Comparison of ENCODE assay signal across 8 cellular contexts in the genomic region with DNA sequence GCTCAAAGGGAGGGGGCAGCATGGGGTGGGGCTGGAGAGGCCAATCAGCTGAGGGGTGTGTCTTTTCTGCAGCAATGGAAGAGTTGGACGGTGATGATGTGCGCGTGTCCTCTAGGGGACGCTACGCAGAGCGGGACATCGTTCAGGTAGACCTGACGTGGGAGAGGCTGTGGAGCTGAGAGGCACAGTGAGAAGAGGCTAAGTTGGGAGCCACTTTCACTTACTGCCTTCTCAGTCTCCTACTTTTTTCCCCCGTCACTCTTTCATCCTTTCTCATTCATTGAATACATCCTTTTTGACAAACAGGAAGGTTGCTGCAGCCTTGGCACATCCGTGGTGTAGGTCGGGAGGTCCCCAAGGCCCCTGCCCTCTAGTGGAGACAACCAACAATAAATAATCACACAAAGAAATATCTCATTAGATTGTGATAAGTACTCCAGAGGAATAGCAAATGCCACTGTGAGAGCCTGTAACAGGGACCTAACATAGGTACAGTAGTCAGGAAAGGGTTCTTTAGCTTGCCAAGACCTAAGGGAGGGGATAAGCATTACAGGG. TPM values are rescaled to one million over a fixed set of nuclear protein-coding genes. Genes with fewer than 3 reads are reported as not detected.
A peak's percentile ranks its signal among the peaks of the same experiment; 100 is the strongest.
DNase-seq lines count a peak whose midpoint lies in the region; ATAC-seq, FAIRE-seq and TF ChIP-seq lines count a peak whose summit lies in the region.

No MANE protein-coding gene starts in this region.

- H3K27ac ChIP-seq in heart left ventricle (no peak overlapping the region), right atrium auricular region (no peak overlapping the region), Peyer's patch (no peak overlapping the region), neuronal stem cell (replicated peaks; ENCODE audit: low read length) (no peak overlapping the region)

- H3K36me3 ChIP-seq in heart left ventricle = no peaks in the 10 kb centered on the region
- H3K36me3 ChIP-seq in right atrium auricular region = no peaks in the 10 kb centered on the region
- no peaks in the 10 kb centered on the region for H3K36me3 ChIP-seq in Peyer's patch
- no peaks in the 10 kb centered on the region for H3K36me3 ChIP-seq in neuronal stem cell (replicated peaks in 1 of 2; ENCODE audit: control insufficient read depth in 2 of 2, insufficient read depth in 2 of 2, low read length in 2 of 2)

- 9 to 12% (median 11%) methylated on average over 11 of the region's 11 CpGs for WGBS in heart left ventricle, 4 donors
- no CpG with 5 or more reads among the region's 11 CpGs for WGBS in neuronal stem cell (ENCODE audit: extremely low coverage in 2 of 2, insufficient read length in 2 of 2, insufficient replicate concordance in 1 of 2), 2 donors

- H2AK5ac ChIP-seq in neuronal stem cell (ENCODE audit: low read depth, low read length) = no peak overlapping the region

- H3K4me3 ChIP-seq in heart left ventricle (no peak overlapping the region), right atrium auricular region (no peak overlapping the region), Peyer's patch (no peak overlapping the region), astrocyte of the cerebellum (ENCODE audit: low read depth, low read length) (no peak overlapping the region), neuronal stem cell (ENCODE audit: low read length in 2 of 2) (no peak overlapping the region)

- intact Hi-C loops in heart left ventricle (cut with DNase I) = loop anchor here in 1 of 10 donors (10.0 kb wide), 1 partner anchor 222 kb away; no protein-coding TSS in a partner anchor

- no peak overlapping the region for H3K23ac ChIP-seq in neuronal stem cell (ENCODE audit: low read depth, low read length, poor library complexity)

- H4K8ac ChIP-seq in neuronal stem cell (ENCODE audit: low read depth, low read length) = no peak overlapping the region

- H3K4me2 ChIP-seq in neuronal stem cell (ENCODE audit: insufficient read depth, low read length, poor library complexity, severe bottlenecking) = peak overlapping the region; percentile 21

- H3K4me1 ChIP-seq in heart left ventricle = peaks cover 0 to 18% (median 3%) of the 10 kb centered on the region in 12 donors
- H3K4me1 ChIP-seq in right atrium auricular region = peaks cover 0 to 7% of the 10 kb centered on the region in 2 donors
- H3K4me1 ChIP-seq in Peyer's patch = peaks cover 0 to under 1% (median 0%) of the 10 kb centered on the region in 4 donors
- peaks cover 0 to 4% of the 10 kb centered on the region in 2 donors for H3K4me1 ChIP-seq in neuronal stem cell (ENCODE audit: control insufficient read depth in 2 of 2, insufficient read depth in 1 of 2, low read depth in 1 of 2, low read length in 2 of 2)

- TF ChIP-seq POLR2A in heart left ventricle (IDR thresholded peaks at IDR 0.05) (no peak), Peyer's patch (IDR thresholded peaks at IDR 0.05) (no peak), GM12892 (IDR thresholded peaks at IDR 0.05; ENCODE audit: low read depth, low read length) (no peak)

- no peak overlapping the region for H4K91ac ChIP-seq in neuronal stem cell (ENCODE audit: low read depth, low read length, poor library complexity)

- TF ChIP-seq CTCF in heart left ventricle (IDR thresholded peaks at IDR 0.05) (peak in 7 of 12 donors; percentile 7 to 37 (median 26)), right atrium auricular region (IDR thresholded peaks at IDR 0.05) (peak in 1 of 2 donors; percentile 43), Peyer's patch (IDR thresholded peaks at IDR 0.05) (peak in 5 of 6 experiments; percentile 22 to 54 (median 33)), astrocyte of the cerebellum (IDR thresholded peaks at IDR 0.05; ENCODE audit: low read depth, low read length, missing control alignments) (peak; percentile 8)

- no peak for ATAC-seq in heart left ventricle

- H2BK5ac ChIP-seq in neuronal stem cell (ENCODE audit: low read length) = no peak overlapping the region

- H2BK15ac ChIP-seq in neuronal stem cell (ENCODE audit: low read length) = no peak overlapping the region

- H3K14ac ChIP-seq in neuronal stem cell (ENCODE audit: low read length) = no peak overlapping the region

- H2BK12ac ChIP-seq in neuronal stem cell (ENCODE audit: low read length) = no peak overlapping the region

- H3K9me3 ChIP-seq in heart left ventricle (no peaks in the 10 kb centered on the region), right atrium auricular region (no peaks in the 10 kb centered on the region), Peyer's patch (no peaks in the 10 kb centered on the region), neuronal stem cell (replicated peaks in 1 of 2; ENCODE audit: control insufficient read depth in 2 of 2, insufficient read depth in 1 of 2, low read depth in 1 of 2, low read length in 2 of 2) (no peaks in the 10 kb centered on the region)

- no peak overlapping the region for H2BK120ac ChIP-seq in neuronal stem cell (ENCODE audit: low read depth, low read length)

- no peak for FAIRE-seq in GM12892 (lab: Jason Lieb, UNC)

- H3K4ac ChIP-seq in neuronal stem cell (ENCODE audit: low read length) = no peak overlapping the region

- H3K9ac ChIP-seq in neuronal stem cell (ENCODE audit: low read depth, low read length, poor library complexity) = no peak overlapping the region

- H2AFZ ChIP-seq in neuronal stem cell (ENCODE audit: low read length) = peak overlapping the region; percentile 19

- H3K18ac ChIP-seq in neuronal stem cell (ENCODE audit: low read length) = no peak overlapping the region

- peaks cover 4% of the 10 kb centered on the region for H3K79me1 ChIP-seq in neuronal stem cell (ENCODE audit: low read depth, low read length)

- in situ Hi-C loops in astrocyte of the cerebellum (cut with HindIII; ENCODE audit: low sequenced_read_pairs) = no loop called here

- H3K27me3 ChIP-seq in heart left ventricle = no peaks in the 10 kb centered on the region
- H3K27me3 ChIP-seq in right atrium auricular region = no peaks in the 10 kb centered on the region
- H3K27me3 ChIP-seq in Peyer's patch = no peaks in the 10 kb centered on the region
- H3K27me3 ChIP-seq in neuronal stem cell (ENCODE audit: control insufficient read depth in 3 of 3, insufficient read depth in 3 of 3, low read depth in 1 of 3, low read length in 3 of 3) = peaks cover 0 to 7% (median 0%) of the 10 kb centered on the region in 3 experiments

- DNase-seq in heart left ventricle = no peak
- DNase-seq in right atrium auricular region (ENCODE audit: low spot score) = no peak
- DNase-seq in Peyer's patch = peak in 2 of 3 donors; percentile 48 to 64
- DNase-seq in astrocyte of the cerebellum (ENCODE audit: low read depth) = no peak
- DNase-seq in neuronal stem cell (ENCODE audit: low spot score) = no peak
- no peak for DNase-seq in epidermal melanocyte (ENCODE audit: insufficient read length, low spot score)
- no peak for DNase-seq in GM12892 (ENCODE audit: insufficient read length)
- DNase-seq in SKM-1 treated with dmso at 0.1 percent for 144 hours (lab: John Stamatoyannopoulos, UW; ENCODE audit: unreplicated experiment) = no peak

RNA-seq across cellular contexts. Expression of a gene that starts 4.4 kb away (rescaled TPM):
- total RNA-seq in heart left ventricle = 10 to 100 TPM in 6 of 9 donors, 1 to 10 TPM in 3; 9.0 to 17.8 (median 10.6) TPM
- 10 to 100 TPM in 1 of 2 donors, 1 to 10 TPM in 1; 5.5 to 12.0 TPM for polyA plus RNA-seq in heart left ventricle
- total RNA-seq in right atrium auricular region = 10 to 100 TPM in 1 of 2 donors, 1 to 10 TPM in 1; 8.8 to 15.3 TPM
- total RNA-seq in Peyer's patch = 10 to 100 TPM; 16.8 to 43.7 (median 25.6) TPM
- polyA plus RNA-seq in neuronal stem cell (2013, experiment 1 of 2) = 8.1 TPM
- 8.2 TPM for polyA plus RNA-seq in neuronal stem cell (2013, experiment 2 of 2)
- polyA plus RNA-seq in GM12892 (2012; ENCODE audit: missing spikeins) = 6.1 TPM

RNA-seq across cellular contexts. Expression of a gene that starts 22.6 kb away (rescaled TPM):
- total RNA-seq in heart left ventricle = 10 to 100 TPM in 2 of 9 donors, 1 to 10 TPM in 7; 6.2 to 14.8 (median 8.3) TPM
- polyA plus RNA-seq in heart left ventricle = 10 to 100 TPM in 1 of 2 donors, 1 to 10 TPM in 1; 9.8 to 12.2 TPM
- total RNA-seq in right atrium auricular region = 10 to 100 TPM; 10.8 to 12.2 TPM
- 100 to 1,000 TPM in 1 of 4 donors, 10 to 100 TPM in 3; 51.2 to 163 (median 74.1) TPM for total RNA-seq in Peyer's patch
- polyA plus RNA-seq in neuronal stem cell (2013, experiment 1 of 2) = 24.0 TPM
- 27.1 TPM for polyA plus RNA-seq in neuronal stem cell (2013, experiment 2 of 2)
- polyA plus RNA-seq in GM12892 (2012; ENCODE audit: missing spikeins) = 18.4 TPM

RNA-seq across cellular contexts. Expression of a gene that starts 23.5 kb away (rescaled TPM):
- total RNA-seq in heart left ventricle (not detected), right atrium auricular region (not detected), Peyer's patch (not detected)
- under 1 TPM in 1 of 2 donors, not detected in 1; 0.04 TPM for polyA plus RNA-seq in heart left ventricle
- polyA plus RNA-seq in neuronal stem cell (2013, experiment 1 of 2) = 0.21 TPM
- 0.12 TPM for polyA plus RNA-seq in neuronal stem cell (2013, experiment 2 of 2)
- polyA plus RNA-seq in GM12892 (2012; ENCODE audit: missing spikeins) = not detected

RNA-seq across cellular contexts. Expression of a gene that starts 42.6 kb away (rescaled TPM):
- 10 to 100 TPM in 7 of 9 donors, 1 to 10 TPM in 2; 9.7 to 26.3 (median 14.7) TPM for total RNA-seq in heart left ventricle
- polyA plus RNA-seq in heart left ventricle = 10 to 100 TPM; 13.8 to 17.5 TPM
- total RNA-seq in right atrium auricular region = 10 to 100 TPM; 16.4 to 40.2 TPM
- 10 to 100 TPM in 2 of 4 donors, 1 to 10 TPM in 2; 5.6 to 51.2 (median 10.4) TPM for total RNA-seq in Peyer's patch
- polyA plus RNA-seq in neuronal stem cell (2013, experiment 1 of 2) = 15.0 TPM
- 14.5 TPM for polyA plus RNA-seq in neuronal stem cell (2013, experiment 2 of 2)
- polyA plus RNA-seq in GM12892 (2012; ENCODE audit: missing spikeins) = 3.3 TPM

Comparison
In these comparisons a context has a peak if more than half of its experiments do, and no peak if none do; other contexts are left out.
1. DNase-seq: peak in Peyer's patch (2 of 3); none in heart left ventricle (0 of 5), right atrium auricular region (single experiment), astrocyte of the cerebellum (single experiment), neuronal stem cell (single experiment), epidermal melanocyte (single experiment), GM12892 (single experiment) and SKM-1 treated with dmso at 0.1 percent for 144 hours (single experiment).